15 cellular contexts compared by ENCODE assay signal in genomic region chr5:138942861-138943260, GRCh38.
"Had no signal": no experiment of that assay in that cellular context is flagged by ENCODE, and none has a peak within 500 bp of the region (broad histone marks: within the 10 kb centered on the region; RNA-seq: fewer than 3 reads in every experiment).

No MANE protein-coding gene starts in this region.

- ATAC-seq: activated CD8-positive, alpha-beta T cell treated with anti-CD3 and anti-CD28 coated beads for 36 hours; heart right ventricle; left ventricle myocardium superior had no signal

- H3K36me3 ChIP-seq: cardiac muscle cell had no signal

- H3K4me3 ChIP-seq: ascending aorta, cardiac muscle cell, heart right ventricle, skin epidermis, tibial artery had no signal

- H3K27me3 Mint-ChIP-seq: activated CD8-positive, alpha-beta T cell treated with anti-CD3 and anti-CD28 coated beads for 36 hours had no signal

- H3K27me3 ChIP-seq: ascending aorta, cardiac muscle cell, heart right ventricle, tibial artery had no signal

- H3K4me3 Mint-ChIP-seq: activated CD8-positive, alpha-beta T cell treated with anti-CD3 and anti-CD28 coated beads for 36 hours; activated T-helper 1 cell treated with anti-CD3 and anti-CD28 coated beads, Interleukin-12 subunit alpha, Interleukin-12 subunit beta, Interleukin-2, Interleukin-4 antibody, amounts not matched to agents 30 ng/mL and 10 ng/mL and 1 ng/mL, durations not matched to agents 14 hours and 24 hours and 36 hours had no signal

- H3K27ac ChIP-seq: ascending aorta, cardiac muscle cell, heart right ventricle, skin epidermis, tibial artery had no signal

- H3K9me3 Mint-ChIP-seq: activated CD8-positive, alpha-beta T cell treated with anti-CD3 and anti-CD28 coated beads for 36 hours; activated T-helper 1 cell treated with anti-CD3 and anti-CD28 coated beads, Interleukin-12 subunit alpha, Interleukin-12 subunit beta, Interleukin-2, Interleukin-4 antibody, amounts not matched to agents 30 ng/mL and 10 ng/mL and 1 ng/mL, durations not matched to agents 14 hours and 24 hours and 36 hours had no signal

- H3K27ac Mint-ChIP-seq: activated CD8-positive, alpha-beta T cell treated with anti-CD3 and anti-CD28 coated beads for 36 hours; activated T-helper 1 cell treated with anti-CD3 and anti-CD28 coated beads, Interleukin-12 subunit alpha, Interleukin-12 subunit beta, Interleukin-2, Interleukin-4 antibody, amounts not matched to agents 30 ng/mL and 10 ng/mL and 1 ng/mL, durations not matched to agents 14 hours and 24 hours and 36 hours had no signal

- DNase-seq: activated CD4-positive, alpha-beta T cell treated with anti-CD3 and anti-CD28 coated beads for 1 hour; activated CD8-positive, alpha-beta memory T cell treated with anti-CD3 and anti-CD28 coated beads, Interleukin-2, amount 50 U/mL, for 4 hours; activated CD8-positive, alpha-beta T cell treated with anti-CD3 and anti-CD28 coated beads for 36 hours; activated naive CD4-positive, alpha-beta T cell; foreskin melanocyte; heart right ventricle; left ventricle myocardium superior; mesendoderm; retina; T-helper 9 cell; tibial artery had no signal

- H3K9me3 ChIP-seq: ascending aorta, heart right ventricle, tibial artery had no signal
